In genomic region chr14:67680121-67680602, GRCh38 we compare ENCODE assay signal across 8 cellular contexts. TPM values are rescaled to one million over a fixed set of nuclear protein-coding genes. Genes with fewer than 3 reads are reported as not detected.
A peak's percentile ranks its signal among the peaks of the same experiment; 100 is the strongest.
DNase-seq lines count a peak whose midpoint lies in the region; ATAC-seq lines count a peak whose summit lies in the region.

No MANE protein-coding gene starts in this region.

- DNase-seq in AG08396 (ENCODE audit: low spot score) (peak; percentile 80), NAMALWA (ENCODE audit: low spot score) (no peak), NCI-H2171 treated with DMSO at 0.1 percent for 48 hours (lab: John Stamatoyannopoulos, UW) (no peak)
- peak; percentile 12 to 41 for DNase-seq in stimulated activated naive CD8-positive, alpha-beta T cell treated with anti-CD3 and anti-CD28 coated beads, Interleukin-15, amount 100 ng/mL, for 72 hours
- DNase-seq in central memory CD4-positive, alpha-beta T cell = no peak

- peak overlapping the region; percentile 37 for H3K4me3 Mint-ChIP-seq in activated T-helper 17 cell treated with anti-CD3 and anti-CD28 coated beads, Interleukin-2, amount 50 U/mL, for 72 hours
- no peak overlapping the region for H3K4me3 Mint-ChIP-seq in stimulated activated naive CD8-positive, alpha-beta T cell treated with anti-CD3 and anti-CD28 coated beads, Interleukin-15, amount 100 ng/mL, for 72 hours

- H3K27ac Mint-ChIP-seq in activated T-helper 17 cell treated with anti-CD3 and anti-CD28 coated beads, Interleukin-2, amount 50 U/mL, for 72 hours = peak overlapping the region; percentile 80
- H3K27ac Mint-ChIP-seq in stimulated activated naive CD8-positive, alpha-beta T cell treated with anti-CD3 and anti-CD28 coated beads, Interleukin-15, amount 100 ng/mL, for 72 hours = no peak overlapping the region

- no peaks in the 10 kb centered on the region for H3K9me3 Mint-ChIP-seq in activated T-helper 17 cell treated with anti-CD3 and anti-CD28 coated beads, Interleukin-2, amount 50 U/mL, for 72 hours
- H3K9me3 Mint-ChIP-seq in stimulated activated naive CD8-positive, alpha-beta T cell treated with anti-CD3 and anti-CD28 coated beads, Interleukin-15, amount 100 ng/mL, for 72 hours = no peaks in the 10 kb centered on the region

- no peaks in the 10 kb centered on the region for H3K27me3 Mint-ChIP-seq in activated T-helper 17 cell treated with anti-CD3 and anti-CD28 coated beads, Interleukin-2, amount 50 U/mL, for 72 hours
- no peaks in the 10 kb centered on the region for H3K27me3 Mint-ChIP-seq in stimulated activated naive CD8-positive, alpha-beta T cell treated with anti-CD3 and anti-CD28 coated beads, Interleukin-15, amount 100 ng/mL, for 72 hours

- H3K36me3 Mint-ChIP-seq in activated T-helper 17 cell treated with anti-CD3 and anti-CD28 coated beads, Interleukin-2, amount 50 U/mL, for 72 hours (ENCODE audit: low read depth) = peaks cover 77% of the 10 kb centered on the region

- peaks cover 29% of the 10 kb centered on the region for H3K4me1 Mint-ChIP-seq in activated T-helper 17 cell treated with anti-CD3 and anti-CD28 coated beads, Interleukin-2, amount 50 U/mL, for 72 hours
- H3K4me1 Mint-ChIP-seq in stimulated activated naive CD8-positive, alpha-beta T cell treated with anti-CD3 and anti-CD28 coated beads, Interleukin-15, amount 100 ng/mL, for 72 hours = peaks cover 39% of the 10 kb centered on the region

- peak; percentile 99 for ATAC-seq in GM19043 (IDR thresholded peaks at IDR 0.05; ENCODE audit: low read depth, unreplicated experiment)
- peak; percentile 83 for ATAC-seq in HG03135 (IDR thresholded peaks at IDR 0.05; ENCODE audit: unreplicated experiment)
- ATAC-seq in activated T-helper 17 cell treated with anti-CD3 and anti-CD28 coated beads, Interleukin-2, amount 50 U/mL, for 72 hours (replicated peaks) = peak; percentile 100
- ATAC-seq in stimulated activated naive CD8-positive, alpha-beta T cell treated with anti-CD3 and anti-CD28 coated beads, Interleukin-15, amount 100 ng/mL, for 72 hours = peak; percentile 100

RNA-seq across cellular contexts. Expression of gene VTI1B, which starts 5.7 kb away (rescaled TPM):
- 10 to 100 TPM; 29.3 to 68.1 TPM for total RNA-seq in activated T-helper 17 cell treated with anti-CD3 and anti-CD28 coated beads, Interleukin-2, amount 50 U/mL, for 72 hours

RNA-seq across cellular contexts. Expression of gene RDH11, which starts 15.4 kb away (rescaled TPM):
- total RNA-seq in activated T-helper 17 cell treated with anti-CD3 and anti-CD28 coated beads, Interleukin-2, amount 50 U/mL, for 72 hours = 10 to 100 TPM; 40.3 to 44.6 TPM

RNA-seq across cellular contexts. Expression of gene RDH12, which starts 21.5 kb away (rescaled TPM):
- not detected for total RNA-seq in activated T-helper 17 cell treated with anti-CD3 and anti-CD28 coated beads, Interleukin-2, amount 50 U/mL, for 72 hours

Comparison
In these comparisons a context has a peak if more than half of its experiments do, and no peak if none do; other contexts are left out.
1. DNase-seq: peak in AG08396 (single experiment) and stimulated activated naive CD8-positive, alpha-beta T cell treated with anti-CD3 and anti-CD28 coated beads, Interleukin-15, amount 100 ng/mL, for 72 hours (2 of 2); none in NAMALWA (single experiment), central memory CD4-positive, alpha-beta T cell (single experiment) and NCI-H2171 treated with DMSO at 0.1 percent for 48 hours (single experiment).
2. Peak in every context shown above with its lines, with median percentiles within 50 percentile points of each other: ATAC-seq.